In genomic region chr7:89264126-89264525, GRCh38 we compare ENCODE assay signal across 8 cellular contexts.
"Had no signal": no experiment of that assay in that cellular context is flagged by ENCODE, and none has a peak within 500 bp of the region (broad histone marks: within the 10 kb centered on the region; RNA-seq: fewer than 3 reads in every experiment).

No MANE protein-coding gene starts in this region.

- H3K4me3 ChIP-seq: GM12878 had no signal

- DNase-seq: GDM1, GF-D8 had no signal

- ATAC-seq: GM12878 had no signal

- FAIRE-seq: G401.6, GM12878, GM12891, GM12892, GM18507, GM19239 had no signal
